Comparison of ENCODE assay signal across 11 cellular contexts in genomic region chr21:43600642-43601397, GRCh38. TPM values are rescaled to one million over a fixed set of nuclear protein-coding genes. Genes with fewer than 3 reads are reported as not detected.
DNase-seq lines count a peak whose midpoint lies in the region; ATAC-seq and TF ChIP-seq lines count a peak whose summit lies in the region.
"Had no signal": no experiment of that assay in that cellular context is flagged by ENCODE, and none has a peak within 500 bp of the region (broad histone marks: within the 10 kb centered on the region; RNA-seq: fewer than 3 reads in every experiment).

No MANE protein-coding gene starts in this region.

- no peaks in the 10 kb centered on the region for H3K36me3 Mint-ChIP-seq in mesothelial cell of epicardium
- H3K36me3 Mint-ChIP-seq in CD4-positive, alpha-beta memory T cell = no peaks in the 10 kb centered on the region

- no peaks in the 10 kb centered on the region for H3K4me1 ChIP-seq in CD4-positive, alpha-beta memory T cell (ENCODE audit: insufficient read depth, low read length)

- peak overlapping the region; percentile 94 for H3K27ac Mint-ChIP-seq in mesothelial cell of epicardium
- H3K27ac Mint-ChIP-seq in CD4-positive, alpha-beta memory T cell = no peak overlapping the region
- H3K27ac Mint-ChIP-seq: activated T-helper 2 cell treated with anti-CD3 and anti-CD28 coated beads, Interferon-gamma antibody, Interleukin-2, Interleukin-4, amounts not matched to agents 10 μg/mL and 5 μg/mL and 100 μg/mL, durations not matched to agents 14 hours and 24 hours and 36 hours; nephron progenitor cell had no signal

- H3K36me3 ChIP-seq in CD4-positive, alpha-beta memory T cell (ENCODE audit: insufficient read depth, low read length) = no peaks in the 10 kb centered on the region

- H3K27ac ChIP-seq in CD4-positive, alpha-beta memory T cell (ENCODE audit: low read depth, low read length) = no peak overlapping the region

- CTCF ChIA-PET in CD4-positive, alpha-beta memory T cell (lab: Charles Lee; ENCODE audit: partially characterized antibody) = no interaction called here

- no peaks in the 10 kb centered on the region for H3K27me3 Mint-ChIP-seq in mesothelial cell of epicardium (ENCODE audit: low read depth)
- H3K27me3 Mint-ChIP-seq in CD4-positive, alpha-beta memory T cell = no peaks in the 10 kb centered on the region

- TF ChIP-seq CTCF in mesothelial cell of epicardium (IDR thresholded peaks at IDR 0.05; ENCODE audit: unreplicated experiment) = no peak

- ATAC-seq in GM21390 (IDR thresholded peaks at IDR 0.05; ENCODE audit: unreplicated experiment) (no peak), HG02642 (IDR thresholded peaks at IDR 0.05; ENCODE audit: poor library complexity, unreplicated experiment) (no peak), GM19452 (IDR thresholded peaks at IDR 0.05; ENCODE audit: unreplicated experiment) (no peak)

- H3K27me3 ChIP-seq in CD4-positive, alpha-beta memory T cell (ENCODE audit: insufficient read depth, low read length) = no peaks in the 10 kb centered on the region

- no peak overlapping the region for H3K4me3 ChIP-seq in CD4-positive, alpha-beta memory T cell (ENCODE audit: low read length in 2 of 2)

- DNase-seq in EL (peak; percentile 92), NCI-H1694 (lab: John Stamatoyannopoulos, UW) (peak; percentile 26), astrocyte of the hippocampus (ENCODE audit: low read depth, low spot score) (peak; percentile 94), mesothelial cell of epicardium (ENCODE audit: low spot score in 2 of 2, unreplicated experiment in 2 of 2) (no peak)
- no peak for DNase-seq in CD4-positive, alpha-beta memory T cell
- DNase-seq: nephron progenitor cell; stimulated activated naive CD4-positive, alpha-beta T cell treated with Interleukin-2 at 50 U/mL for 16 hours had no signal

- no peak overlapping the region for H3K4me3 Mint-ChIP-seq in mesothelial cell of epicardium
- H3K4me3 Mint-ChIP-seq in CD4-positive, alpha-beta memory T cell = no peak overlapping the region
- H3K4me3 Mint-ChIP-seq: nephron progenitor cell had no signal

- POLR2A ChIA-PET in CD4-positive, alpha-beta memory T cell (lab: Charles Lee; ENCODE audit: partially characterized antibody) = no interaction called here

- no peaks in the 10 kb centered on the region for H3K9me3 Mint-ChIP-seq in mesothelial cell of epicardium
- H3K9me3 Mint-ChIP-seq in CD4-positive, alpha-beta memory T cell = no peaks in the 10 kb centered on the region
- H3K9me3 Mint-ChIP-seq: activated T-helper 2 cell treated with anti-CD3 and anti-CD28 coated beads, Interferon-gamma antibody, Interleukin-2, Interleukin-4, amounts not matched to agents 10 μg/mL and 5 μg/mL and 100 μg/mL, durations not matched to agents 14 hours and 24 hours and 36 hours; nephron progenitor cell had no signal

- no peaks in the 10 kb centered on the region for H3K9me3 ChIP-seq in CD4-positive, alpha-beta memory T cell (ENCODE audit: control insufficient read depth in 1 of 2, low read length in 2 of 2)

- peaks cover 38% of the 10 kb centered on the region for H3K4me1 Mint-ChIP-seq in mesothelial cell of epicardium
- H3K4me1 Mint-ChIP-seq in CD4-positive, alpha-beta memory T cell = peaks cover 0 to 7% (median 0%) of the 10 kb centered on the region in 4 donors

- intact Hi-C loops in CD4-positive, alpha-beta memory T cell (cut with micrococcal nuclease) = no loop called here

RNA-seq across cellular contexts. Expression of gene HSF2BP, which starts 58.5 kb away (rescaled TPM):
- total RNA-seq in mesothelial cell of epicardium = 3.8 to 5.1 TPM (median 5.0 TPM) in 3 replicates
- total RNA-seq in CD4-positive, alpha-beta memory T cell = under 1 TPM; 0.39 to 0.70 TPM
- under 1 TPM in 1 of 2 donors, not detected in 1; 0.67 TPM for polyA plus RNA-seq in CD4-positive, alpha-beta memory T cell

RNA-seq across cellular contexts. Expression of gene RRP1B, which starts 58.5 kb away (rescaled TPM):
- 34.6 to 35.3 TPM (median 35.2 TPM) in 3 replicates for total RNA-seq in mesothelial cell of epicardium
- 10 to 100 TPM; 39.9 to 40.5 TPM for total RNA-seq in CD4-positive, alpha-beta memory T cell
- 10 to 100 TPM; 19.8 to 38.0 TPM for polyA plus RNA-seq in CD4-positive, alpha-beta memory T cell

Comparison
In these comparisons a context has a peak if more than half of its experiments do, and no peak if none do; other contexts are left out.
1. DNase-seq: peak in EL (single experiment), NCI-H1694 (single experiment) and astrocyte of the hippocampus (single experiment); none in mesothelial cell of epicardium (0 of 2) and CD4-positive, alpha-beta memory T cell (0 of 5).